16 cellular contexts compared by ENCODE assay signal in the genomic region with DNA sequence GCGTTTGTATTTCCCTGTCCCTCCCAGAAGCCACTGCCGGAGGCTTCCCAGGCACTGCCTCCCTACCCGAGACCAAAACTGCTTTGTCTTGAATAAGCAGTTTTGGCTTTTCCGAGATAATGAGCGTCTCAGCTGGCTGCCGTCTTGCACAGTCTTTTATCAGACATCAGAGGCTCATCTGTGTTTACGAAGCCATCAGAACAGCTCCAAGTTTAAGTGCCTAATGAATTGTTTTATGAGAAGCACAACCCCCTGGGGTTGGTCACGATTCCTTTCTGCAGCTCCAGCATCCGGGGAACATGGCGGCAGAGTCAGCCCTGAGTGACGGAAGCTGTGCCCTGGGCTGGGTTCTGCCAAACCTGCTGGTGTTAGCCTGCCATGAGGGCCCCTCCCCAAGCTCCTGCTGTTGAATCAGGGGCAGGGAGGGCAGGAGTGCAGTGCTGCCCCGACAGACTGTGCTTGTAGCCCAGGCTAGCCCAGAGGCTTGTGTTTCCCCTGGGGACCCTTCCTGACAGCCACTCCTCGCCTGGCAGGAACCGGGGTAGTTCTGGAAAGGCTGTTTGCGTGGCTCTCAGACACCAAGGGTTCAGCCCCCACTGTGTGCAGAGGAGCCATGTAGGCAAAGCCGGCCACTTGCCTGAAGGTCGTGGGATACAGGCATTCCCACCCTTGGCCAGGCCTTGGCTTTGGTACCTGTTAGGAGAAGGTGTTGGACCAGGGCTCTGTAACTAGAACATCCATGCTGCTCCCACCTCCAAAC.
DNase-seq lines count a peak whose midpoint lies in the region; ATAC-seq, FAIRE-seq and TF ChIP-seq lines count a peak whose summit lies in the region.
"Had no signal": no experiment of that assay in that cellular context is flagged by ENCODE, and none has a peak within 500 bp of the region (broad histone marks: within the 10 kb centered on the region; RNA-seq: fewer than 3 reads in every experiment).

No MANE protein-coding gene starts in this region.

- no peaks in the 10 kb centered on the region for H3K4me1 ChIP-seq in right lobe of liver
- H3K4me1 ChIP-seq in HepG2 (ENCODE audit: insufficient read depth, low read length): no peaks in the 10 kb centered on the region
- no peaks in the 10 kb centered on the region for H3K4me1 ChIP-seq in foreskin keratinocyte
- H3K4me1 ChIP-seq: testis had no signal

- H2AFZ ChIP-seq in HepG2 (ENCODE audit: low read length): no peak overlapping the region

- POLR2A ChIA-PET in HepG2 (lab: Yijun Ruan, JAX): no interaction called here

- H3K36me3 ChIP-seq in right lobe of liver (no peaks in the 10 kb centered on the region), HepG2 (replicated peaks in 1 of 2; ENCODE audit: control insufficient read depth in 1 of 2, insufficient read depth in 2 of 2, low read length in 2 of 2) (no peaks in the 10 kb centered on the region)
- H3K36me3 ChIP-seq: neutrophil had no signal

- H3K4me3 ChIP-seq in right lobe of liver (no peak overlapping the region), HepG2 (replicated peaks in 1 of 3; ENCODE audit: insufficient read depth in 1 of 3, low read depth in 2 of 3, low read length in 3 of 3) (no peak overlapping the region)
- H3K4me3 ChIP-seq: testis had no signal

- no TSS peak for BruUV-seq in HepG2 (replicated peaks; lab: Mats Ljungman, UMichigan)

- H3K9me3 Mint-ChIP-seq in neural crest cell: no peaks in the 10 kb centered on the region
- no peaks in the 10 kb centered on the region for H3K9me3 Mint-ChIP-seq in stimulated activated naive CD8-positive, alpha-beta T cell treated with anti-CD3 and anti-CD28 coated beads, Interleukin-15, amount 100 ng/mL, for 72 hours
- H3K9me3 Mint-ChIP-seq: activated naive CD4-positive, alpha-beta T cell treated with anti-CD3 and anti-CD28 coated beads, Interleukin-2, amount 10 ng/mL, durations not matched to agents 7 days and 5 days; central memory CD8-positive, alpha-beta T cell had no signal

- H3K27ac Mint-ChIP-seq in neural crest cell (ENCODE audit: unreplicated experiment): peak overlapping the region; percentile 27
- no peak overlapping the region for H3K27ac Mint-ChIP-seq in stimulated activated naive CD8-positive, alpha-beta T cell treated with anti-CD3 and anti-CD28 coated beads, Interleukin-15, amount 100 ng/mL, for 72 hours
- H3K27ac Mint-ChIP-seq: activated CD8-positive, alpha-beta memory T cell treated with anti-CD3 and anti-CD28 coated beads, Interleukin-2, amount 10 ng/mL, durations not matched to agents 7 days and 5 days; activated naive CD4-positive, alpha-beta T cell treated with anti-CD3 and anti-CD28 coated beads, Interleukin-2, amount 10 ng/mL, durations not matched to agents 7 days and 5 days had no signal

- H3K79me2 ChIP-seq in HepG2 (ENCODE audit: insufficient read depth, low read length): no peaks in the 10 kb centered on the region

- no peak for TF ChIP-seq RAD21 in HepG2 (CRISPR knock-in tag; IDR thresholded peaks at IDR 0.05)

- no peaks in the 10 kb centered on the region for H3K36me3 Mint-ChIP-seq in neural crest cell (ENCODE audit: low read depth)
- H3K36me3 Mint-ChIP-seq: activated CD8-positive, alpha-beta memory T cell treated with anti-CD3 and anti-CD28 coated beads, Interleukin-2, amount 10 ng/mL, durations not matched to agents 7 days and 5 days; activated naive CD4-positive, alpha-beta T cell treated with anti-CD3 and anti-CD28 coated beads, Interleukin-2, amount 10 ng/mL, durations not matched to agents 7 days and 5 days had no signal

- in situ Hi-C loops in HepG2 (cut with HindIII; ENCODE audit: extremely low pct_ligation_motif_present, low pct_unique_long_range_greater_than_20kb): no loop called here

- H3K9ac ChIP-seq in HepG2 (ENCODE audit: insufficient read depth, low read depth, low read length): no peak overlapping the region

- intact Hi-C loops in right lobe of liver (cut with DNase I) (no loop called here), HepG2 (cut with micrococcal nuclease; ENCODE audit: unreplicated experiment) (no loop called here)

- H3K27ac ChIP-seq in right lobe of liver: no peak overlapping the region
- H3K27ac ChIP-seq in HepG2 (ENCODE audit: extremely low read length, insufficient read depth, low read length): no peak overlapping the region
- H3K27ac ChIP-seq in foreskin keratinocyte: no peak overlapping the region
- H3K27ac ChIP-seq: neutrophil, testis had no signal

- peaks cover 7% of the 10 kb centered on the region for H3K4me1 Mint-ChIP-seq in neural crest cell
- H3K4me1 Mint-ChIP-seq in stimulated activated naive CD8-positive, alpha-beta T cell treated with anti-CD3 and anti-CD28 coated beads, Interleukin-15, amount 100 ng/mL, for 72 hours: peaks cover 8% of the 10 kb centered on the region
- H3K4me1 Mint-ChIP-seq: activated naive CD4-positive, alpha-beta T cell treated with anti-CD3 and anti-CD28 coated beads, Interleukin-2, amount 10 ng/mL, durations not matched to agents 7 days and 5 days; central memory CD8-positive, alpha-beta T cell had no signal

- WGBS in right lobe of liver (ENCODE audit: insufficient coverage, low coverage, low lambda C conversion rate, missing lambda C conversion rate): 64% methylated on average over 7 of the region's 17 CpGs
- 28% methylated on average over 11 of the region's 17 CpGs for WGBS in HepG2 (ENCODE audit: low lambda C conversion rate)

- no peak for FAIRE-seq in HepG2 (lab: Jason Lieb, UNC)

- no peak for ATAC-seq in right lobe of liver
- no peak for ATAC-seq in HepG2
- no peak for ATAC-seq in foreskin keratinocyte
- no peak for ATAC-seq in GM21723 (IDR thresholded peaks at IDR 0.05; ENCODE audit: unreplicated experiment)
- no peak for ATAC-seq in stimulated activated naive CD8-positive, alpha-beta T cell treated with anti-CD3 and anti-CD28 coated beads, Interleukin-15, amount 100 ng/mL, for 72 hours
- ATAC-seq: activated CD8-positive, alpha-beta memory T cell treated with anti-CD3 and anti-CD28 coated beads, Interleukin-2, amount 10 ng/mL, durations not matched to agents 7 days and 5 days; esophagus mucosa had no signal

- H3K27me3 Mint-ChIP-seq in neural crest cell (ENCODE audit: low read depth): no peaks in the 10 kb centered on the region
- no peaks in the 10 kb centered on the region for H3K27me3 Mint-ChIP-seq in stimulated activated naive CD8-positive, alpha-beta T cell treated with anti-CD3 and anti-CD28 coated beads, Interleukin-15, amount 100 ng/mL, for 72 hours
- H3K27me3 Mint-ChIP-seq: activated CD8-positive, alpha-beta memory T cell treated with anti-CD3 and anti-CD28 coated beads, Interleukin-2, amount 10 ng/mL, durations not matched to agents 7 days and 5 days; activated naive CD4-positive, alpha-beta T cell treated with anti-CD3 and anti-CD28 coated beads, Interleukin-2, amount 10 ng/mL, durations not matched to agents 7 days and 5 days; central memory CD8-positive, alpha-beta T cell had no signal

- H3K4me2 ChIP-seq in HepG2 (ENCODE audit: low read depth, low read length): no peak overlapping the region

- CTCF ChIA-PET in HepG2 (lab: Yijun Ruan, JAX; ENCODE audit: low intra/inter-chr PET ratio, low total read pairs): no interaction called here

- H3K27me3 ChIP-seq in right lobe of liver (no peaks in the 10 kb centered on the region), HepG2 (ENCODE audit: control insufficient read depth in 1 of 2, insufficient read depth in 2 of 2, low read length in 2 of 2) (peaks cover 5 to 35% of the 10 kb centered on the region in 2 experiments; a peak in 3 of 5 replicates), foreskin keratinocyte (no peaks in the 10 kb centered on the region)
- H3K27me3 ChIP-seq: neutrophil, testis had no signal

- no peak overlapping the region for H3K4me3 Mint-ChIP-seq in neural crest cell
- no peak overlapping the region for H3K4me3 Mint-ChIP-seq in stimulated activated naive CD8-positive, alpha-beta T cell treated with anti-CD3 and anti-CD28 coated beads, Interleukin-15, amount 100 ng/mL, for 72 hours
- H3K4me3 Mint-ChIP-seq: activated CD8-positive, alpha-beta memory T cell treated with anti-CD3 and anti-CD28 coated beads, Interleukin-2, amount 10 ng/mL, durations not matched to agents 7 days and 5 days; activated naive CD4-positive, alpha-beta T cell treated with anti-CD3 and anti-CD28 coated beads, Interleukin-2, amount 10 ng/mL, durations not matched to agents 7 days and 5 days; central memory CD8-positive, alpha-beta T cell had no signal

- DNase-seq in right lobe of liver (peak in 2 of 3 donors; percentile 33 to 39), HepG2 (ENCODE audit: low spot score) (no peak), erythroblast (lab: John Stamatoyannopoulos, UW) (peak; percentile 56 to 59), neural crest cell (ENCODE audit: low read depth, low spot score) (no peak), foreskin keratinocyte (no peak), DMS114 treated with DMSO at 0.1 percent for 48 hours (lab: John Stamatoyannopoulos, UW; ENCODE audit: unreplicated experiment) (no peak)
- no peak for DNase-seq in stimulated activated naive CD8-positive, alpha-beta T cell treated with anti-CD3 and anti-CD28 coated beads, Interleukin-15, amount 100 ng/mL, for 72 hours
- DNase-seq: activated CD8-positive, alpha-beta memory T cell treated with anti-CD3 and anti-CD28 coated beads, Interleukin-2, amount 10 ng/mL, durations not matched to agents 7 days and 5 days; activated naive CD4-positive, alpha-beta T cell treated with anti-CD3 and anti-CD28 coated beads, Interleukin-2, amount 10 ng/mL, durations not matched to agents 7 days and 5 days; DMS79; stimulated activated CD4-positive, alpha-beta T cell treated with anti-CD3 and anti-CD28 coated beads, Interleukin-12 subunit alpha, Interleukin-12 subunit beta, amount 100 ng/mL, for 4 hours; testis had no signal

- TF ChIP-seq CTCF in right lobe of liver (IDR thresholded peaks at IDR 0.05): no peak
- TF ChIP-seq CTCF in HepG2 (CRISPR knock-in tag; IDR thresholded peaks at IDR 0.05): no peak
- TF ChIP-seq CTCF in neural crest cell (conservative IDR thresholded peaks at IDR 0.05): no peak
- TF ChIP-seq CTCF in foreskin keratinocyte (conservative IDR thresholded peaks at IDR 0.05): no peak

- H3K9me3 ChIP-seq in right lobe of liver (no peaks in the 10 kb centered on the region), HepG2 (ENCODE audit: low read length) (no peaks in the 10 kb centered on the region)
- H3K9me3 ChIP-seq: neutrophil, testis had no signal

- TF ChIP-seq POLR2A in right lobe of liver (IDR thresholded peaks at IDR 0.05) (no peak), HepG2 (IDR thresholded peaks at IDR 0.05; ENCODE audit: insufficient read depth in 1 of 2, low read depth in 2 of 2, low read length in 2 of 2) (no peak), erythroblast (IDR thresholded peaks at IDR 0.05; ENCODE audit: low read length) (no peak)

- TF ChIP-seq EP300 in HepG2 (IDR thresholded peaks at IDR 0.05; ENCODE audit: low read depth in 2 of 2, low read length in 2 of 2) (no peak), HepG2 (CRISPR knock-in tag; IDR thresholded peaks at IDR 0.05; ENCODE audit: borderline replicate concordance) (no peak)

- no peaks in the 10 kb centered on the region for H4K20me1 ChIP-seq in HepG2 (ENCODE audit: insufficient read depth, low read length)

Comparison
In these comparisons a context has a peak if more than half of its experiments do, and no peak if none do; other contexts are left out.
1. DNase-seq: peak in right lobe of liver (2 of 3) and erythroblast (2 of 2); none in HepG2 (single experiment), neural crest cell (single experiment), foreskin keratinocyte (0 of 2), stimulated activated naive CD8-positive, alpha-beta T cell treated with anti-CD3 and anti-CD28 coated beads, Interleukin-15, amount 100 ng/mL, for 72 hours (0 of 2) and DMS114 treated with DMSO at 0.1 percent for 48 hours (single experiment).